ENCODE assay signal across 1 cellular context in genomic region chr9:70229579-70229978, GRCh38.
TF ChIP-seq lines count a peak whose summit lies in the region.

No MANE protein-coding gene starts in this region.

TF ChIP-seq in A549, 52 proteins besides CTCF, POLR2A, EP300 and RAD21 (continued from another document):
- no peak for TF ChIP-seq PBX3 (IDR thresholded peaks at IDR 0.05)
- no peak for TF ChIP-seq EHMT2 (IDR thresholded peaks at IDR 0.05; ENCODE audit: low read depth)
- no peak for TF ChIP-seq FOSL2 (IDR thresholded peaks at IDR 0.05)
- no peak for TF ChIP-seq FOSL2 (CRISPR knock-in tag; IDR thresholded peaks at IDR 0.05)
- no peak for TF ChIP-seq HEYL (CRISPR knock-in tag; IDR thresholded peaks at IDR 0.05)
- no peak for TF ChIP-seq HMGXB4 (CRISPR knock-in tag; IDR thresholded peaks at IDR 0.05; ENCODE audit: borderline replicate concordance)
- no peak for TF ChIP-seq RARB (CRISPR knock-in tag; IDR thresholded peaks at IDR 0.05)
- TF ChIP-seq RNF2 (IDR thresholded peaks at IDR 0.05; ENCODE audit: borderline replicate concordance, low read depth): no peak
- no peak for TF ChIP-seq HOXA7 (CRISPR knock-in tag; IDR thresholded peaks at IDR 0.05)
